Comparison of ENCODE assay signal across 24 cellular contexts in genomic region chr3:30297112-30297511, GRCh38.
A peak's percentile ranks its signal among the peaks of the same experiment; 100 is the strongest.
DNase-seq lines count a peak whose midpoint lies in the region; ATAC-seq and TF ChIP-seq lines count a peak whose summit lies in the region.
"Had no signal": no experiment of that assay in that cellular context is flagged by ENCODE, and none has a peak within 500 bp of the region (broad histone marks: within the 10 kb centered on the region; RNA-seq: fewer than 3 reads in every experiment).

No MANE protein-coding gene starts in this region.

- H3K79me1 ChIP-seq in trophoblast cell (ENCODE audit: low read length), result no peaks in the 10 kb centered on the region

- H3K27me3 ChIP-seq in OCI-LY3 (ENCODE audit: low read depth, low read length) (no peaks in the 10 kb centered on the region), trophoblast cell (ENCODE audit: insufficient read depth, low read length) (no peaks in the 10 kb centered on the region), body of pancreas (no peaks in the 10 kb centered on the region)
- H3K27me3 ChIP-seq: SJSA1 had no signal

- H3K79me2 ChIP-seq in OCI-LY3 (ENCODE audit: low read length) (no peaks in the 10 kb centered on the region), trophoblast cell (ENCODE audit: control insufficient read depth, insufficient read depth, low read length, poor library complexity) (no peaks in the 10 kb centered on the region)

- TF ChIP-seq POLR2A in body of pancreas (IDR thresholded peaks at IDR 0.05), result no peak

- no peak overlapping the region for H3K18ac ChIP-seq in trophoblast cell (ENCODE audit: low read length)

- no peak overlapping the region for H3K4me3 ChIP-seq in OCI-LY3 (ENCODE audit: low read length)
- H3K4me3 ChIP-seq in trophoblast cell (ENCODE audit: low read depth, low read length), result no peak overlapping the region
- no peak overlapping the region for H3K4me3 ChIP-seq in body of pancreas
- H3K4me3 ChIP-seq: PC-9, SJSA1 had no signal

- peaks cover 20% of the 10 kb centered on the region for H3K4me1 ChIP-seq in OCI-LY3 (ENCODE audit: low read length)
- H3K4me1 ChIP-seq in trophoblast cell (ENCODE audit: control insufficient read depth in 1 of 2, insufficient read depth in 2 of 2, low read length in 2 of 2), result peaks cover 0 to 9% of the 10 kb centered on the region in 2 experiments
- no peaks in the 10 kb centered on the region for H3K4me1 ChIP-seq in body of pancreas

- no peaks in the 10 kb centered on the region for H3K9me3 ChIP-seq in OCI-LY3 (ENCODE audit: insufficient read depth, low read length)
- H3K9me3 ChIP-seq in trophoblast cell (ENCODE audit: insufficient read depth, low read depth, low read length), result no peaks in the 10 kb centered on the region
- H3K9me3 ChIP-seq in body of pancreas, result no peaks in the 10 kb centered on the region
- H3K9me3 ChIP-seq: Caco-2, SJSA1 had no signal

- no peak overlapping the region for H4K12ac ChIP-seq in trophoblast cell (ENCODE audit: low read depth, low read length)

- H2AK5ac ChIP-seq in trophoblast cell (ENCODE audit: low read length), result no peak overlapping the region

- no peak overlapping the region for H3K27ac ChIP-seq in OCI-LY3 (ENCODE audit: low read length)
- H3K27ac ChIP-seq in trophoblast cell (ENCODE audit: low read depth, low read length), result no peak overlapping the region
- H3K27ac ChIP-seq in body of pancreas, result no peak overlapping the region
- H3K27ac ChIP-seq: C4-2B, PC-9, SJSA1 had no signal

- no peak overlapping the region for H2BK120ac ChIP-seq in trophoblast cell (ENCODE audit: insufficient read depth, low read length, poor library complexity)

- H3K4me2 ChIP-seq in OCI-LY3 (ENCODE audit: low read length) (peak overlapping the region; percentile 39), trophoblast cell (ENCODE audit: low read length) (no peak overlapping the region)
- H3K4me2 ChIP-seq: PC-9 had no signal

- H2BK5ac ChIP-seq in trophoblast cell (ENCODE audit: low read depth, low read length, poor library complexity), result no peak overlapping the region

- TF ChIP-seq CTCF in OCI-LY3 (IDR thresholded peaks at IDR 0.05; ENCODE audit: low read depth, low read length) (no peak), body of pancreas (IDR thresholded peaks at IDR 0.05) (no peak)

- intact Hi-C loops in body of pancreas (cut with DNase I), result no loop called here

- peak; percentile 56 for ATAC-seq in GM18519 (IDR thresholded peaks at IDR 0.05; ENCODE audit: low FRiP score, unreplicated experiment)
- ATAC-seq in GM21423 (IDR thresholded peaks at IDR 0.05; ENCODE audit: unreplicated experiment), result peak; percentile 48
- peak; percentile 52 for ATAC-seq in HG03175 (IDR thresholded peaks at IDR 0.05; ENCODE audit: unreplicated experiment)
- ATAC-seq in body of pancreas, result no peak
- ATAC-seq: CD8-positive, alpha-beta T cell; HepG2; Right ventricle myocardium inferior had no signal

- H3K36me3 ChIP-seq in OCI-LY3 (replicated peaks; ENCODE audit: low read depth, low read length), result no peaks in the 10 kb centered on the region
- no peaks in the 10 kb centered on the region for H3K36me3 ChIP-seq in trophoblast cell (ENCODE audit: control insufficient read depth in 1 of 2, insufficient read depth in 2 of 2, low read length in 2 of 2)
- H3K36me3 ChIP-seq in body of pancreas (replicated peaks in 1 of 2; ENCODE audit: insufficient read depth in 1 of 2, low read depth in 2 of 2), result no peaks in the 10 kb centered on the region
- H3K36me3 ChIP-seq: SJSA1 had no signal

- no peak overlapping the region for H2BK12ac ChIP-seq in trophoblast cell (ENCODE audit: low read length)

- H4K8ac ChIP-seq in trophoblast cell (ENCODE audit: low read depth, low read length), result no peak overlapping the region

- H3K14ac ChIP-seq in trophoblast cell (ENCODE audit: low read length), result no peak overlapping the region

- DNase-seq in C1 segment of cervical spinal cord (lab: John Stamatoyannopoulos, UW) (no peak), trophoblast cell (no peak), body of pancreas (no peak)
- DNase-seq: Caco-2; CD8-positive, alpha-beta T cell; Karpas-422; NCI-H1092; NCI-H1436; NCI-H187; NCI-H2081 treated with DMSO at 0.1 percent for 48 hours; NCI-H2171; NCI-H226; NCI-H510A; NCI-H748 treated with DMSO at 0.1 percent for 48 hours; NK-92 treated with Interleukin-12 subunit alpha and Interleukin-12 subunit beta, amount 100 ng/mL, for 24 hours; PC-9 had no signal

- WGBS in trophoblast cell (ENCODE audit: extremely low coverage, insufficient coverage, insufficient read length), result no CpG with 5 or more reads among the region's 1 CpG
- 34 to 45% methylated on average over 1 of the region's 1 CpG for WGBS in body of pancreas, 2 donors

- H3K4ac ChIP-seq in trophoblast cell (ENCODE audit: low read depth, low read length), result no peak overlapping the region

- H4K91ac ChIP-seq in trophoblast cell (ENCODE audit: low read depth, low read length), result no peak overlapping the region

- H3K23ac ChIP-seq in trophoblast cell (ENCODE audit: low read length), result no peak overlapping the region

- H2AFZ ChIP-seq in OCI-LY3 (ENCODE audit: low read depth, low read length) (no peak overlapping the region), trophoblast cell (ENCODE audit: insufficient read depth, low read length, poor library complexity) (no peak overlapping the region)
- H2AFZ ChIP-seq: PC-9 had no signal

- no peak overlapping the region for H3K9ac ChIP-seq in OCI-LY3 (ENCODE audit: low read length)
- no peak overlapping the region for H3K9ac ChIP-seq in trophoblast cell (ENCODE audit: low read length)

- H4K20me1 ChIP-seq in OCI-LY3 (ENCODE audit: insufficient read depth, low read length), result no peaks in the 10 kb centered on the region
